In the genomic region with DNA sequence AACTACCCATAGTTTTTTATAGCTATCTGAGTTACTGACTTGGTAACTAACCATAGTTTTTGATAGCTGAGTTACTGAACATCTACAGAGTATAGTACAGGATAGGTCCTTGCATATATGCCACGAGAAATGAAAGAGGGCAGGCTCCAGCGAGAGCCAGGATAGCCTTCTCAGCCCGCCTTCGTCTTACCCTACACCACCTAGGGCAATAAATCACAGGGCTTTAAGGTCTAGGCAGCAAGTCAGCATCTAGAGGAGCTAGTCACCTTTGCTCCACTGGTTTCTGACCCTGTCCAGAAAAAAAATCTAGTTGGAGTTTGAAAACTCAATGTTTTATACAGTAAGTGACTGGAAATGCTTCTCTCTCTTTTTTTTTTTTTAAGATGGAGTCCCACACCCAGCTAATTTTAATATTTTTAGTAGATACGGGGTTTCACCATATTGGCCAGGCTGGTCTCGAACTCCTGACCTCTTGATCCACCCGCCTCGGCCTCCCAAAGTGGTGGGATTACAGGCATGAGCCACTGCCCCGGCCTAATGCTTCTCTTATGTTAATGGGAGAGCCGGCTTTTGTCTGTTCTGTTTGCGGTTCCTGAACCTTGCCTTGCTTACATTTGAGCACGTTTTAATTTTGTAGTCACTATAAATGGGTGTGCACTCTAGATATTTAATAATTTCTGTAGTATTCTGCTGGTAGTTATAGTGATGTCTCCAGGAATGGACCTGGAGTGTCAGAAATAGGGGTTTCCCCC, we compare ENCODE assay signal across 18 cellular contexts. TPM values are rescaled to one million over a fixed set of nuclear protein-coding genes. Genes with fewer than 3 reads are reported as not detected.
DNase-seq lines count a peak whose midpoint lies in the region; ATAC-seq and TF ChIP-seq lines count a peak whose summit lies in the region.
"Had no signal": no experiment of that assay in that cellular context is flagged by ENCODE, and none has a peak within 500 bp of the region (broad histone marks: within the 10 kb centered on the region; RNA-seq: fewer than 3 reads in every experiment).

No MANE protein-coding gene starts in this region.

- H3K27ac ChIP-seq in mesenchymal stem cell (ENCODE audit: low read length, poor library complexity, severe bottlenecking): no peak overlapping the region
- H3K27ac ChIP-seq: dorsolateral prefrontal cortex, thoracic aorta had no signal

- H4K8ac ChIP-seq in mesenchymal stem cell (ENCODE audit: low read length): no peak overlapping the region

- no peak overlapping the region for H2BK15ac ChIP-seq in mesenchymal stem cell (ENCODE audit: low read depth, poor library complexity, severe bottlenecking)

- no peak for DNase-seq in activated T-cell treated with anti-CD3 and anti-CD28 coated beads, Interleukin-2, amount 50 U/mL, for 72 hours
- no peak for DNase-seq in activated T-cell treated with anti-CD3 and anti-CD28 coated beads, Interleukin-2, amount 50 U/mL, for 48 hours
- DNase-seq in adipocyte (ENCODE audit: low read depth) (no peak), mesenchymal stem cell (no peak), type B pancreatic cell (ENCODE audit: extremely low spot score, unreplicated experiment) (no peak), NOMO-1 (lab: John Stamatoyannopoulos, UW; ENCODE audit: unreplicated experiment in 2 of 2) (no peak), mucosa of gallbladder (ENCODE audit: low spot score) (no peak), NCI-H1436 (lab: John Stamatoyannopoulos, UW) (no peak)
- DNase-seq: activated CD8-positive, alpha-beta memory T cell treated with anti-CD3 and anti-CD28 coated beads for 24 hours; amniotic stem cell; dorsolateral prefrontal cortex; NCI-H2029; OCI-M1; sigmoid colon had no signal

- TF ChIP-seq CTCF in type B pancreatic cell (conservative IDR thresholded peaks at IDR 0.05): no peak

- H3K27me3 ChIP-seq in adipocyte (replicated peaks; ENCODE audit: control insufficient read depth, insufficient read depth, low read length): no peaks in the 10 kb centered on the region
- H3K27me3 ChIP-seq in mesenchymal stem cell (ENCODE audit: control insufficient read depth in 1 of 2, insufficient read depth in 1 of 2, low read length in 2 of 2): no peaks in the 10 kb centered on the region
- H3K27me3 ChIP-seq: dorsolateral prefrontal cortex, sigmoid colon had no signal

- H2BK5ac ChIP-seq in mesenchymal stem cell (ENCODE audit: low read depth, low read length, poor library complexity, severe bottlenecking): no peak overlapping the region

- H3K4me1 ChIP-seq in adipocyte (ENCODE audit: control insufficient read depth, insufficient read depth, low read length) (peaks cover 25% of the 10 kb centered on the region), mesenchymal stem cell (ENCODE audit: control insufficient read depth, insufficient read depth, low read depth, low read length) (peaks cover 15% of the 10 kb centered on the region)

- 84% methylated on average over 12 of the region's 12 CpGs for WGBS in mesenchymal stem cell

- no peak overlapping the region for H3K9ac ChIP-seq in adipocyte (ENCODE audit: low read length)
- H3K9ac ChIP-seq in mesenchymal stem cell (ENCODE audit: low read length): peak overlapping the region; percentile 20

- peaks cover 65% of the 10 kb centered on the region for H3K4me1 Mint-ChIP-seq in activated T-cell treated with anti-CD3 and anti-CD28 coated beads, Interleukin-2, amount 50 U/mL, for 72 hours (ENCODE audit: low read depth)
- peaks cover 32% of the 10 kb centered on the region for H3K4me1 Mint-ChIP-seq in type B pancreatic cell (ENCODE audit: unreplicated experiment)

- ATAC-seq in activated T-cell treated with anti-CD3 and anti-CD28 coated beads, Interleukin-2, amount 50 U/mL, for 72 hours (replicated peaks in 1 of 2): no peak

- no peak overlapping the region for H3K14ac ChIP-seq in mesenchymal stem cell (ENCODE audit: low read length in 2 of 2)

- no peak overlapping the region for H2AFZ ChIP-seq in mesenchymal stem cell (ENCODE audit: low read depth, low read length)

- no peak overlapping the region for H2BK12ac ChIP-seq in mesenchymal stem cell (ENCODE audit: low read length in 2 of 2)

- no peak overlapping the region for H3K23ac ChIP-seq in mesenchymal stem cell (ENCODE audit: low read length in 2 of 2)

- no peak overlapping the region for H2AK5ac ChIP-seq in mesenchymal stem cell (ENCODE audit: low read length, severe bottlenecking)

- peak overlapping the region; percentile 18 for H3K27ac Mint-ChIP-seq in activated T-cell treated with anti-CD3 and anti-CD28 coated beads, Interleukin-2, amount 50 U/mL, for 72 hours
- peak overlapping the region; percentile 86 for H3K27ac Mint-ChIP-seq in type B pancreatic cell

- H3K4me2 ChIP-seq in mesenchymal stem cell (ENCODE audit: low read length, poor library complexity, severe bottlenecking): no peak overlapping the region

- peak overlapping the region in 1 of 2 donors; percentile 99 for H3K4me3 Mint-ChIP-seq in activated T-cell treated with anti-CD3 and anti-CD28 coated beads, Interleukin-2, amount 50 U/mL, for 72 hours
- H3K4me3 Mint-ChIP-seq in type B pancreatic cell: peak overlapping the region; percentile 62

- H3K4me3 ChIP-seq in adipocyte (ENCODE audit: low read length) (peak overlapping the region; percentile 24), mesenchymal stem cell (ENCODE audit: insufficient read depth in 1 of 2, low read depth in 1 of 2, low read length in 2 of 2) (no peak overlapping the region)
- H3K4me3 ChIP-seq: lung, sigmoid colon, thoracic aorta had no signal

- no peak overlapping the region for H3K4ac ChIP-seq in mesenchymal stem cell (ENCODE audit: low read depth in 1 of 2, low read length in 2 of 2)

- no peaks in the 10 kb centered on the region for H3K27me3 Mint-ChIP-seq in activated T-cell treated with anti-CD3 and anti-CD28 coated beads, Interleukin-2, amount 50 U/mL, for 72 hours (ENCODE audit: low read depth)
- H3K27me3 Mint-ChIP-seq in type B pancreatic cell: no peaks in the 10 kb centered on the region

- H3K36me3 ChIP-seq in adipocyte (ENCODE audit: control insufficient read depth, insufficient read depth, low read length, severe bottlenecking) (peaks cover 24% of the 10 kb centered on the region), mesenchymal stem cell (ENCODE audit: control insufficient read depth in 1 of 2, insufficient read depth in 2 of 2, low read depth in 1 of 2, low read length in 2 of 2) (peaks cover 14 to 40% of the 10 kb centered on the region in 2 experiments)

- no peak overlapping the region for H4K91ac ChIP-seq in mesenchymal stem cell (ENCODE audit: low read length)

- H3K36me3 Mint-ChIP-seq in activated T-cell treated with anti-CD3 and anti-CD28 coated beads, Interleukin-2, amount 50 U/mL, for 72 hours (ENCODE audit: insufficient read depth in 2 of 2): peaks cover 3 to 7% of the 10 kb centered on the region in 2 donors
- no peaks in the 10 kb centered on the region for H3K36me3 Mint-ChIP-seq in type B pancreatic cell

- H3K9me3 ChIP-seq in adipocyte (ENCODE audit: control insufficient read depth, low read length): no peaks in the 10 kb centered on the region
- H3K9me3 ChIP-seq in mesenchymal stem cell (ENCODE audit: control insufficient read depth, low read length): no peaks in the 10 kb centered on the region
- H3K9me3 ChIP-seq: sigmoid colon, thoracic aorta had no signal

- H3K79me1 ChIP-seq in mesenchymal stem cell (replicated peaks; ENCODE audit: low read length, poor library complexity, severe bottlenecking): peaks cover 4% of the 10 kb centered on the region

- no peak overlapping the region for H2BK120ac ChIP-seq in mesenchymal stem cell (ENCODE audit: low read depth, low read length)

- H3K18ac ChIP-seq in mesenchymal stem cell (ENCODE audit: low read depth in 1 of 2, low read length in 2 of 2): no peak overlapping the region

- H3K9me3 Mint-ChIP-seq in activated T-cell treated with anti-CD3 and anti-CD28 coated beads, Interleukin-2, amount 50 U/mL, for 72 hours: no peaks in the 10 kb centered on the region
- H3K9me3 Mint-ChIP-seq in type B pancreatic cell: no peaks in the 10 kb centered on the region

RNA-seq across cellular contexts. Expression of gene BFAR, which starts 2.8 kb away (rescaled TPM):
- 10 to 100 TPM; 67.3 to 79.7 TPM for total RNA-seq in activated T-cell treated with anti-CD3 and anti-CD28 coated beads, Interleukin-2, amount 50 U/mL, for 72 hours
- 83.3 TPM for polyA plus RNA-seq in mesenchymal stem cell (2013, experiment 1 of 2)
- polyA plus RNA-seq in mesenchymal stem cell (2013, experiment 2 of 2): 84.4 TPM
- total RNA-seq in type B pancreatic cell (ENCODE audit: low replicate concordance) (49.1 and 67.6 TPM in 2 replicates), mucosa of gallbladder (62.4 TPM)

RNA-seq across cellular contexts. Expression of gene PARN, which starts 5.5 kb away (rescaled TPM):
- total RNA-seq in activated T-cell treated with anti-CD3 and anti-CD28 coated beads, Interleukin-2, amount 50 U/mL, for 72 hours: 10 to 100 TPM; 56.1 to 68.9 TPM
- 24.6 TPM for polyA plus RNA-seq in mesenchymal stem cell (2013, experiment 1 of 2)
- polyA plus RNA-seq in mesenchymal stem cell (2013, experiment 2 of 2): 24.1 TPM
- total RNA-seq in type B pancreatic cell (ENCODE audit: low replicate concordance) (26.1 and 29.2 TPM in 2 replicates), mucosa of gallbladder (33.5 TPM)

RNA-seq across cellular contexts. Expression of gene PLA2G10, which starts 58.5 kb away (rescaled TPM):
- not detected for total RNA-seq in activated T-cell treated with anti-CD3 and anti-CD28 coated beads, Interleukin-2, amount 50 U/mL, for 72 hours
- not detected for polyA plus RNA-seq in mesenchymal stem cell (2013, experiment 1 of 2)
- not detected for polyA plus RNA-seq in mesenchymal stem cell (2013, experiment 2 of 2)
- 1.3 TPM in 1 of 2 replicates, not detected in the other for total RNA-seq in type B pancreatic cell (ENCODE audit: low replicate concordance)
- total RNA-seq in mucosa of gallbladder: 7.0 TPM
- total RNA-seq: glomerular endothelial cell; sigmoid colon; T-helper 2 cell treated with Interferon-gamma antibody and Interleukin-4, amounts not matched to agents 100 ng/mL and 5 ng/mL, for 36 hours; thoracic aorta had no signal
